Comparison of ENCODE assay signal across 2 cellular contexts in genomic region chr1:23555949-23556640, GRCh38.
A peak's percentile ranks its signal among the peaks of the same experiment; 100 is the strongest.
TF ChIP-seq lines count a peak whose summit lies in the region.

No MANE protein-coding gene starts in this region.

TF ChIP-seq in GM12878, 131 proteins besides CTCF, POLR2A, EP300 and RAD21:
- TF ChIP-seq ELK1 (IDR thresholded peaks at IDR 0.05; ENCODE audit: low read depth, low read length) (no peak), ZNF217 (IDR thresholded peaks at IDR 0.05) (no peak), MTA2 (IDR thresholded peaks at IDR 0.05; ENCODE audit: low read depth) (no peak), LARP7 (IDR thresholded peaks at IDR 0.05) (peak; percentile 44; the same call in 1 of the 2 replicates), SP1 (IDR thresholded peaks at IDR 0.05; ENCODE audit: low read depth, low read length) (no peak), POLR2AphosphoS2 (IDR thresholded peaks at IDR 0.05; ENCODE audit: low read depth, low read length) (peak; percentile 16; the same call in 1 of the 2 replicates), KAT2A (conservative IDR thresholded peaks at IDR 0.05; ENCODE audit: control insufficient read depth, low read depth, low read length) (no peak), WRNIP1 (IDR thresholded peaks at IDR 0.05; ENCODE audit: borderline replicate concordance, low read depth, low read length) (no peak), IRF4 (IDR thresholded peaks at IDR 0.05; ENCODE audit: low read depth, low read length) (no peak), SMC3 (IDR thresholded peaks at IDR 0.05; ENCODE audit: borderline replicate concordance, low read length) (no peak), BRCA1 (IDR thresholded peaks at IDR 0.05; ENCODE audit: low read depth, low read length) (no peak), MLLT1 (IDR thresholded peaks at IDR 0.05) (no peak), HDAC2 (IDR thresholded peaks at IDR 0.05) (no peak), TBL1XR1 (IDR thresholded peaks at IDR 0.05; ENCODE audit: low read depth, low read length) (no peak), BACH1 (IDR thresholded peaks at IDR 0.05; ENCODE audit: borderline replicate concordance) (0 out of 2 replicates have a peak, but pooled peaks have one; percentile 22), NR2C1 (IDR thresholded peaks at IDR 0.05) (no peak)

TF ChIP-seq in HepG2, 621 proteins besides CTCF, POLR2A, EP300 and RAD21 (continues in another document):
- TF ChIP-seq HOMEZ (CRISPR knock-in tag; IDR thresholded peaks at IDR 0.05; ENCODE audit: low read depth) (no peak), MXD3 (CRISPR knock-in tag; IDR thresholded peaks at IDR 0.05) (no peak), NR2F6 (IDR thresholded peaks at IDR 0.05) (no peak), NR2F6 (CRISPR knock-in tag; IDR thresholded peaks at IDR 0.05) (0 out of 2 replicates have a peak, but pooled peaks have one; percentile 35), ZIK1 (CRISPR knock-in tag; IDR thresholded peaks at IDR 0.05; ENCODE audit: borderline replicate concordance, low read depth) (no peak), STAT5B (CRISPR knock-in tag; IDR thresholded peaks at IDR 0.05) (no peak), TSC22D2 (CRISPR knock-in tag; IDR thresholded peaks at IDR 0.05; ENCODE audit: borderline replicate concordance) (no peak), ZBTB33 (CRISPR knock-in tag; IDR thresholded peaks at IDR 0.05) (no peak), SNAPC4 (CRISPR knock-in tag; IDR thresholded peaks at IDR 0.05) (no peak), TBL1XR1 (IDR thresholded peaks at IDR 0.05; ENCODE audit: borderline replicate concordance, low read length, partially characterized antibody) (no peak), ATF5 (CRISPR knock-in tag; IDR thresholded peaks at IDR 0.05; ENCODE audit: low read depth) (no peak), ZNF18 (CRISPR knock-in tag; IDR thresholded peaks at IDR 0.05; ENCODE audit: insufficient replicate concordance) (peak; percentile 2), ZNF34 (CRISPR knock-in tag; IDR thresholded peaks at IDR 0.05; ENCODE audit: borderline replicate concordance) (no peak), ZBTB7A (CRISPR knock-in tag; IDR thresholded peaks at IDR 0.05) (no peak), TFE3 (CRISPR knock-in tag; IDR thresholded peaks at IDR 0.05) (0 out of 2 replicates have a peak, but pooled peaks have one; percentile 20), ZBTB44 (CRISPR knock-in tag; IDR thresholded peaks at IDR 0.05) (no peak), KAT8 (CRISPR knock-in tag; IDR thresholded peaks at IDR 0.05) (no peak), IRX3 (CRISPR knock-in tag; IDR thresholded peaks at IDR 0.05; ENCODE audit: borderline replicate concordance, low read depth) (no peak), NFRKB (IDR thresholded peaks at IDR 0.05) (no peak), HMG20B (CRISPR knock-in tag; conservative IDR thresholded peaks at IDR 0.05) (no peak), EED (CRISPR knock-in tag; IDR thresholded peaks at IDR 0.05) (no peak), MEIS1 (CRISPR knock-in tag; IDR thresholded peaks at IDR 0.05; ENCODE audit: borderline replicate concordance) (no peak), RORA (CRISPR knock-in tag; IDR thresholded peaks at IDR 0.05) (no peak), SALL1 (CRISPR knock-in tag; IDR thresholded peaks at IDR 0.05) (peak; percentile 42; the same call in 1 of the 2 replicates), TFDP2 (CRISPR knock-in tag; IDR thresholded peaks at IDR 0.05) (0 out of 2 replicates have a peak, but pooled peaks have one; percentile 50), GATAD2A (CRISPR knock-in tag; IDR thresholded peaks at IDR 0.05) (peak; percentile 60), ZNF772 (CRISPR knock-in tag; IDR thresholded peaks at IDR 0.05) (no peak)
